ENCODE assay signal across 1 cellular context in the genomic region with DNA sequence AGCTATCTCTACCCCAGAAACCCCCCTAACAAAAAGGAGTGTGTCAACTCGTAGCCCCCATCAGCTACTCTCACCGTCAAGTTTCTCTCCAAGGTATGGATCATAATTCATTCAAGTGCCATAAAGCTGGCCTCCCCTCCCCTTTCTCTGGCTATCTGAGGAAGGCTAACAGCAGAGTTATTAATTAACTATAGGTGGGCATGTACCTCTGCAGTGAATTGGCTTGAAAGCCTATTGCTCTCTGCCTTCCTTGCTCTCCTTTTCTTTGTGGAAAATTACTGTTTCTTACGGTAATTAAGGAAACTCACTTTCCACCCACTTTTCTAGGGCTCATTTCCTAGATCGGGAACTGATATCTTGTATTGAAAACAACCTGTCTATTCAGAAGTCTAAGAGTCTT.
TF ChIP-seq lines count a peak whose summit lies in the region.

No MANE protein-coding gene starts in this region.

TF ChIP-seq in K562, 482 proteins besides CTCF, POLR2A, EP300 and RAD21:
- TF ChIP-seq BRCA1 (IDR thresholded peaks at IDR 0.05) (no peak), BRCA1 (CRISPR knock-in tag; IDR thresholded peaks at IDR 0.05) (no peak), CCAR2 (IDR thresholded peaks at IDR 0.05; ENCODE audit: low read depth, low read length) (no peak), FOXK1 (CRISPR knock-in tag; IDR thresholded peaks at IDR 0.05; ENCODE audit: borderline replicate concordance) (no peak), TARDBP (IDR thresholded peaks at IDR 0.05) (no peak)
- TF ChIP-seq, protein P1, sequence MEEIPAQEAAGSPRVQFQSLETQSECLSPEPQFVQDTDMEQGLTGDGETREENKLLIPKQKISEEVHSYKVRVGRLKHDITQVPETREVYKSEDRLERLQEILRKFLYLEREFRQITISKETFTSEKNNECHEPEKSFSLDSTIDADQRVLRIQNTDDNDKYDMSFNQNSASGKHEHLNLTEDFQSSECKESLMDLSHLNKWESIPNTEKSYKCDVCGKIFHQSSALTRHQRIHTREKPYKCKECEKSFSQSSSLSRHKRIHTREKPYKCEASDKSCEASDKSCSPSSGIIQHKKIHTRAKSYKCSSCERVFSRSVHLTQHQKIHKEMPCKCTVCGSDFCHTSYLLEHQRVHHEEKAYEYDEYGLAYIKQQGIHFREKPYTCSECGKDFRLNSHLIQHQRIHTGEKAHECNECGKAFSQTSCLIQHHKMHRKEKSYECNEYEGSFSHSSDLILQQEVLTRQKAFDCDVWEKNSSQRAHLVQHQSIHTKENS (CRISPR knock-in tag; IDR thresholded peaks at IDR 0.05): no peak
- TF ChIP-seq, protein P2, sequence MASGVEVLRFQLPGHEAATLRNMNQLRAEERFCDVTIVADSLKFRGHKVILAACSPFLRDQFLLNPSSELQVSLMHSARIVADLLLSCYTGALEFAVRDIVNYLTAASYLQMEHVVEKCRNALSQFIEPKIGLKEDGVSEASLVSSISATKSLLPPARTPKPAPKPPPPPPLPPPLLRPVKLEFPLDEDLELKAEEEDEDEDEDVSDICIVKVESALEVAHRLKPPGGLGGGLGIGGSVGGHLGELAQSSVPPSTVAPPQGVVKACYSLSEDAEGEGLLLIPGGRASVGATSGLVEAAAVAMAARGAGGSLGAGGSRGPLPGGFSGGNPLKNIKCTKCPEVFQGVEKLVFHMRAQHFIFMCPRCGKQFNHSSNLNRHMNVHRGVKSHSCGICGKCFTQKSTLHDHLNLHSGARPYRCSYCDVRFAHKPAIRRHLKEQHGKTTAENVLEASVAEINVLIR (CRISPR knock-in tag; IDR thresholded peaks at IDR 0.05): no peak
